ENCODE assay signal across 8 cellular contexts in genomic region chr6:35260642-35261570, GRCh38. TPM values are rescaled to one million over a fixed set of nuclear protein-coding genes. Genes with fewer than 3 reads are reported as not detected.
DNase-seq lines count a peak whose midpoint lies in the region; ATAC-seq and TF ChIP-seq lines count a peak whose summit lies in the region.

No MANE protein-coding gene starts in this region.

- no peaks in the 10 kb centered on the region for H3K9me3 Mint-ChIP-seq in activated CD4-positive, alpha-beta T cell treated with anti-CD3 and anti-CD28 coated beads, Interleukin-2, amount 10 ng/mL, durations not matched to agents 7 days and 5 days
- H3K9me3 Mint-ChIP-seq in activated naive CD8-positive, alpha-beta T cell treated with anti-CD3 and anti-CD28 coated beads for 36 hours: no peaks in the 10 kb centered on the region

- intact Hi-C loops in testis (cut with DNase I; ENCODE audit: low total_unique reads): no loop called here

- peak overlapping the region; percentile 97 for H3K27ac ChIP-seq in layer of hippocampus (ENCODE audit: low read depth, low read length)
- peak overlapping the region; percentile 92 to 96 for H3K27ac ChIP-seq in testis

- 55 to 66% methylated on average over 6 of the region's 6 CpGs for WGBS in testis, 2 donors

- H3K36me3 Mint-ChIP-seq in activated CD4-positive, alpha-beta T cell treated with anti-CD3 and anti-CD28 coated beads, Interleukin-2, amount 10 ng/mL, durations not matched to agents 7 days and 5 days (ENCODE audit: low read depth): no peaks in the 10 kb centered on the region
- H3K36me3 Mint-ChIP-seq in activated naive CD8-positive, alpha-beta T cell treated with anti-CD3 and anti-CD28 coated beads for 36 hours: no peaks in the 10 kb centered on the region

- no peak for TF ChIP-seq CTCF in testis (IDR thresholded peaks at IDR 0.05)

- no peak for TF ChIP-seq POLR2A in testis (IDR thresholded peaks at IDR 0.05)

- ATAC-seq in GM18502 (IDR thresholded peaks at IDR 0.05; ENCODE audit: poor library complexity, unreplicated experiment): no peak

- H3K4me1 ChIP-seq in testis: peaks cover 20% of the 10 kb centered on the region

- H3K27me3 ChIP-seq in layer of hippocampus (ENCODE audit: control insufficient read depth, insufficient read depth, low read length): no peaks in the 10 kb centered on the region
- no peaks in the 10 kb centered on the region for H3K27me3 ChIP-seq in testis

- H3K9me3 ChIP-seq in testis: no peaks in the 10 kb centered on the region

- CTCF ChIA-PET in activated CD4-positive, alpha-beta T cell treated with anti-CD3 and anti-CD28 coated beads, Interleukin-2, amount 10 ng/mL, durations not matched to agents 7 days and 5 days (lab: Charles Lee): interaction anchor here (0.9 to 1.1 kb wide), 2 partner anchors 9 to 29 kb away, joined by 3 to 4 read pairs; no protein-coding TSS in a partner anchor

- POLR2A ChIA-PET in activated CD4-positive, alpha-beta T cell treated with anti-CD3 and anti-CD28 coated beads, Interleukin-2, amount 10 ng/mL, durations not matched to agents 7 days and 5 days (lab: Charles Lee): no interaction called here

- H3K27me3 Mint-ChIP-seq in activated CD4-positive, alpha-beta T cell treated with anti-CD3 and anti-CD28 coated beads, Interleukin-2, amount 10 ng/mL, durations not matched to agents 7 days and 5 days: no peaks in the 10 kb centered on the region
- no peaks in the 10 kb centered on the region for H3K27me3 Mint-ChIP-seq in activated naive CD8-positive, alpha-beta T cell treated with anti-CD3 and anti-CD28 coated beads for 36 hours

- no peak for DNase-seq in activated CD4-positive, alpha-beta T cell treated with anti-CD3 and anti-CD28 coated beads, Interleukin-2, amount 10 ng/mL, durations not matched to agents 7 days and 5 days
- DNase-seq in activated CD4-positive, alpha-beta T cell treated with anti-CD3 and anti-CD28 coated beads, Interleukin-2, amount 50 U/mL, for 4 hours: no peak
- no peak for DNase-seq in activated naive CD8-positive, alpha-beta T cell treated with anti-CD3 and anti-CD28 coated beads for 36 hours
- no peak for DNase-seq in testis
- DNase-seq in amygdala (lab: John Stamatoyannopoulos, UW): no peak
- DNase-seq in central memory CD4-positive, alpha-beta T cell: no peak

- peak overlapping the region; percentile 90 for H3K27ac Mint-ChIP-seq in activated CD4-positive, alpha-beta T cell treated with anti-CD3 and anti-CD28 coated beads, Interleukin-2, amount 10 ng/mL, durations not matched to agents 7 days and 5 days
- H3K27ac Mint-ChIP-seq in activated naive CD8-positive, alpha-beta T cell treated with anti-CD3 and anti-CD28 coated beads for 36 hours: peak overlapping the region; percentile 80

- peak overlapping the region; percentile 79 for H3K4me3 Mint-ChIP-seq in activated CD4-positive, alpha-beta T cell treated with anti-CD3 and anti-CD28 coated beads, Interleukin-2, amount 10 ng/mL, durations not matched to agents 7 days and 5 days
- peak overlapping the region; percentile 78 for H3K4me3 Mint-ChIP-seq in activated naive CD8-positive, alpha-beta T cell treated with anti-CD3 and anti-CD28 coated beads for 36 hours

- H3K4me1 Mint-ChIP-seq in activated CD4-positive, alpha-beta T cell treated with anti-CD3 and anti-CD28 coated beads, Interleukin-2, amount 10 ng/mL, durations not matched to agents 7 days and 5 days: peaks cover 51% of the 10 kb centered on the region
- H3K4me1 Mint-ChIP-seq in activated naive CD8-positive, alpha-beta T cell treated with anti-CD3 and anti-CD28 coated beads for 36 hours: peaks cover 49% of the 10 kb centered on the region

- no peaks in the 10 kb centered on the region for H3K36me3 ChIP-seq in testis (ENCODE audit: low read depth, missing control alignments)

- H3K4me3 ChIP-seq in testis: peak overlapping the region; percentile 76 to 94

RNA-seq across cellular contexts. Expression of gene ZNF76, which starts 1.4 kb away (rescaled TPM):
- 10 to 100 TPM; 41.1 to 42.4 TPM for total RNA-seq in activated CD4-positive, alpha-beta T cell treated with anti-CD3 and anti-CD28 coated beads, Interleukin-2, amount 10 ng/mL, durations not matched to agents 7 days and 5 days
- 10 to 100 TPM; 25.7 to 26.1 TPM for total RNA-seq in activated naive CD8-positive, alpha-beta T cell treated with anti-CD3 and anti-CD28 coated beads for 36 hours
- total RNA-seq in testis: 10 to 100 TPM; 81.3 to 97.3 TPM
- 76.9 TPM for polyA plus RNA-seq in testis (ENCODE audit: insufficient read depth, low read depth, low replicate concordance)

RNA-seq across cellular contexts. Expression of gene DEF6, which starts 36.7 kb away (rescaled TPM):
- total RNA-seq in activated CD4-positive, alpha-beta T cell treated with anti-CD3 and anti-CD28 coated beads, Interleukin-2, amount 10 ng/mL, durations not matched to agents 7 days and 5 days: 100 to 1,000 TPM; 186 to 219 TPM
- total RNA-seq in activated naive CD8-positive, alpha-beta T cell treated with anti-CD3 and anti-CD28 coated beads for 36 hours: 10 to 100 TPM; 74.3 to 75.7 TPM
- 10 to 100 TPM; 13.1 to 20.9 TPM for total RNA-seq in testis
- 29.5 TPM for polyA plus RNA-seq in testis (ENCODE audit: insufficient read depth, low read depth, low replicate concordance)

RNA-seq across cellular contexts. Expression of gene SCUBE3, which starts 47.1 kb away (rescaled TPM):
- total RNA-seq in activated CD4-positive, alpha-beta T cell treated with anti-CD3 and anti-CD28 coated beads, Interleukin-2, amount 10 ng/mL, durations not matched to agents 7 days and 5 days: not detected
- not detected for total RNA-seq in activated naive CD8-positive, alpha-beta T cell treated with anti-CD3 and anti-CD28 coated beads for 36 hours
- total RNA-seq in testis: 1 to 10 TPM; 1.7 to 2.0 TPM
- polyA plus RNA-seq in testis (ENCODE audit: insufficient read depth, low read depth, low replicate concordance): 2.2 TPM
